ENCODE assay signal across 11 cellular contexts in the genomic region with DNA sequence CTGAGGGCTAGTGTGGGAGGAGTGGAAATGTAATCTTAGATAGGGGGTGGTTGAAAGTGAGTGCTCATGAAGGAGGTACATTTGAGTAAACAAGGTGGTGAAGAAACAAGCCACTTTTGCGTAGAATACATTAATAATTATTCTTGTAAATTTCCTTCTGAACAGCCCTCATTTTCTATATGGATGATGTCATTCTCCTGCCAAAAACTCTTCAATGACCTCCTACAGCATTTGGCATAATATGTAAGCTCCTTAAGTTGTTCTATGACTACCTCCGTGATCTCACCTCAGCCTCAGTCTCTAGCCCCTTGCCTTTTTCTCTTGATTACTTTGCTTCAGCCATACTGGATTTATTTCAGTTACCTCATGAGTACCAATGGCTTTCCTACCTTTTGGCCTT. TPM values are rescaled to one million over a fixed set of nuclear protein-coding genes. Genes with fewer than 3 reads are reported as not detected.
"Had no signal": no experiment of that assay in that cellular context is flagged by ENCODE, and none has a peak within 500 bp of the region (broad histone marks: within the 10 kb centered on the region; RNA-seq: fewer than 3 reads in every experiment).

No MANE protein-coding gene starts in this region.

- H3K27ac Mint-ChIP-seq: GM23338, H9, HFFc6 had no signal

- H3K9me3 ChIP-seq: HAP-1 had no signal

- H3K9me3 Mint-ChIP-seq: GM23338, H9 had no signal

- ATAC-seq: GM23338, HCT116 had no signal

- H3K36me3 ChIP-seq: HAP-1 had no signal

- H2AFZ ChIP-seq: GM23248, GM23338 had no signal

- H3K4me2 ChIP-seq: GM23338 had no signal

- H3K9ac ChIP-seq: GM23248 had no signal

- H3K27ac ChIP-seq: GM23248 had no signal

- DNase-seq: GM23248, GOT3, H7, H9, HCEC 1CT, HFFc6 had no signal

- H3K4me3 ChIP-seq: GM23248, GM23338, HAP-1 had no signal

- FAIRE-seq: H1, H54 had no signal

- H3K4me1 ChIP-seq: HAP-1 had no signal

- H3K4me3 Mint-ChIP-seq: GM23338, H9, HFFc6 had no signal

- H3K4me1 Mint-ChIP-seq: GM23338, H9 had no signal

RNA-seq across cellular contexts. Expression of a gene that starts 14.0 kb away (rescaled TPM):
- total RNA-seq: GM23248, HFFc6 had no signal
- polyA plus RNA-seq: GM23248 had no signal
